In genomic region chr16:81005644-81006471, GRCh38 we compare ENCODE assay signal across 8 cellular contexts. TPM values are rescaled to one million over a fixed set of nuclear protein-coding genes. Genes with fewer than 3 reads are reported as not detected.
DNase-seq lines count a peak whose midpoint lies in the region; ATAC-seq and TF ChIP-seq lines count a peak whose summit lies in the region.

No MANE protein-coding gene starts in this region.

- H3K4me3 Mint-ChIP-seq in activated CD8-positive, alpha-beta T cell treated with anti-CD3 and anti-CD28 coated beads, Interleukin-2, amount 10 ng/mL, durations not matched to agents 7 days and 5 days = peak overlapping the region; percentile 87

- in situ Hi-C loops in ACHN (cut with HindIII; ENCODE audit: low pct_ligation_motif_present, low pct_unique_long_range_greater_than_20kb, low sequenced_read_pairs) (no loop called here), gastrocnemius medialis (cut with MboI; ENCODE audit: low sequenced_read_pairs in 4 of 4) (no loop called here)

- peaks cover 29% of the 10 kb centered on the region for H3K36me3 Mint-ChIP-seq in activated CD8-positive, alpha-beta T cell treated with anti-CD3 and anti-CD28 coated beads, Interleukin-2, amount 10 ng/mL, durations not matched to agents 7 days and 5 days (ENCODE audit: low read depth)

- H3K4me1 Mint-ChIP-seq in activated CD8-positive, alpha-beta T cell treated with anti-CD3 and anti-CD28 coated beads, Interleukin-2, amount 10 ng/mL, durations not matched to agents 7 days and 5 days (ENCODE audit: low read depth) = peaks cover 47% of the 10 kb centered on the region

- H3K4me3 ChIP-seq in H7 (ENCODE audit: insufficient read depth, low read depth, low read length) = peak overlapping the region; percentile 99
- peak overlapping the region; percentile 63 for H3K4me3 ChIP-seq in right cardiac atrium (ENCODE audit: low read length)
- H3K4me3 ChIP-seq in gastrocnemius medialis = peak overlapping the region; percentile 87 to 100 (median 98)

- H3K27me3 ChIP-seq in H7 (ENCODE audit: control insufficient read depth, insufficient read depth, low read length) (no peaks in the 10 kb centered on the region), right cardiac atrium (ENCODE audit: control insufficient read depth, insufficient read depth) (no peaks in the 10 kb centered on the region), gastrocnemius medialis (no peaks in the 10 kb centered on the region)

- H3K27ac Mint-ChIP-seq in activated CD8-positive, alpha-beta T cell treated with anti-CD3 and anti-CD28 coated beads, Interleukin-2, amount 10 ng/mL, durations not matched to agents 7 days and 5 days = peak overlapping the region; percentile 100

- no peaks in the 10 kb centered on the region for H3K27me3 Mint-ChIP-seq in activated CD8-positive, alpha-beta T cell treated with anti-CD3 and anti-CD28 coated beads, Interleukin-2, amount 10 ng/mL, durations not matched to agents 7 days and 5 days (ENCODE audit: low read depth)

- WGBS in right cardiac atrium = 12% methylated on average over 27 of the region's 27 CpGs

- POLR2A ChIA-PET in activated CD8-positive, alpha-beta T cell treated with anti-CD3 and anti-CD28 coated beads, Interleukin-2, amount 10 ng/mL, durations not matched to agents 7 days and 5 days (lab: Charles Lee) = interaction anchor here (0.8 to 1.5 kb wide), 4 partner anchors 13 to 71 kb away, joined by 3 to 5 read pairs (median 3); partner anchors contain the start of gene ATMIN

- no peak for TF ChIP-seq POLR2A in gastrocnemius medialis (IDR thresholded peaks at IDR 0.05)

- H3K27ac ChIP-seq in right cardiac atrium (ENCODE audit: low read length) (peak overlapping the region; percentile 79), gastrocnemius medialis (peak overlapping the region; percentile 95 to 100 (median 100))

- no peak for ATAC-seq in activated CD8-positive, alpha-beta T cell treated with anti-CD3 and anti-CD28 coated beads, Interleukin-2, amount 10 ng/mL, durations not matched to agents 7 days and 5 days
- ATAC-seq in right cardiac atrium (no peak), gastrocnemius medialis (no peak), esophagus mucosa (no peak), GM18498 (IDR thresholded peaks at IDR 0.05; ENCODE audit: unreplicated experiment) (no peak)

- H3K36me3 ChIP-seq in H7 (replicated peaks; ENCODE audit: control insufficient read depth, insufficient read depth, low read length) (0 out of 2 replicates have a peak, but pooled peaks cover 1% of the 10 kb centered on the region), gastrocnemius medialis (no peaks in the 10 kb centered on the region)

- CTCF ChIA-PET in activated CD8-positive, alpha-beta T cell treated with anti-CD3 and anti-CD28 coated beads, Interleukin-2, amount 10 ng/mL, durations not matched to agents 7 days and 5 days (lab: Charles Lee) = interaction anchor here (0.7 to 5.4 kb wide), 6 partner anchors 12 to 309 kb away, joined by 3 to 54 read pairs (median 9); partner anchors contain the start of genes ATMIN, C16orf46 and GAN

- H3K4me1 ChIP-seq in right cardiac atrium (ENCODE audit: control insufficient read depth, insufficient read depth, low read length) = peaks cover 6% of the 10 kb centered on the region
- peaks cover 33 to 35% of the 10 kb centered on the region in 2 donors for H3K4me1 ChIP-seq in gastrocnemius medialis

- H3K9me3 ChIP-seq in right cardiac atrium (ENCODE audit: control insufficient read depth, low read length) (no peaks in the 10 kb centered on the region), gastrocnemius medialis (no peaks in the 10 kb centered on the region)

- no peaks in the 10 kb centered on the region for H3K9me3 Mint-ChIP-seq in activated CD8-positive, alpha-beta T cell treated with anti-CD3 and anti-CD28 coated beads, Interleukin-2, amount 10 ng/mL, durations not matched to agents 7 days and 5 days (ENCODE audit: insufficient read depth)

- peak; percentile 71 for DNase-seq in ACHN
- DNase-seq in H7 = no peak
- DNase-seq in activated CD8-positive, alpha-beta T cell treated with anti-CD3 and anti-CD28 coated beads, Interleukin-2, amount 10 ng/mL, durations not matched to agents 7 days and 5 days = no peak
- DNase-seq in right cardiac atrium = peak in 1 of 3 donors; percentile 35
- peak in 1 of 2 donors; percentile 48 for DNase-seq in gastrocnemius medialis
- no peak for DNase-seq in NOMO-1 treated with dmso at 0.1 percent for 144 hours (lab: John Stamatoyannopoulos, UW; ENCODE audit: unreplicated experiment)

- intact Hi-C loops in right cardiac atrium (cut with DNase I) (no loop called here), gastrocnemius medialis (cut with DNase I; ENCODE audit: low total_unique reads) (loop anchor here (1.0 to 10.0 kb wide), 4 partner anchors 73 to 309 kb away; partner anchors contain the start of genes GAN and GCSH)

- TF ChIP-seq CTCF in gastrocnemius medialis (IDR thresholded peaks at IDR 0.05 in 4 of 5, conservative IDR thresholded peaks at IDR 0.05 in 1 of 5) = no peak

RNA-seq across cellular contexts. Expression of gene CMC2, which starts 0.8 kb away (rescaled TPM):
- total RNA-seq in H7 (2014; rRNA removed; shearing (Covaris generic)) = 83.3 and 84.0 TPM in 2 replicates
- 100 to 1,000 TPM in 1 of 2 experiments, 10 to 100 TPM in 1; 95.9 to 108 TPM for total RNA-seq in activated CD8-positive, alpha-beta T cell treated with anti-CD3 and anti-CD28 coated beads, Interleukin-2, amount 10 ng/mL, durations not matched to agents 7 days and 5 days
- total RNA-seq in right cardiac atrium = 100 to 1,000 TPM; 117 to 127 (median 125) TPM
- 342 TPM for polyA plus RNA-seq in right cardiac atrium
- total RNA-seq in gastrocnemius medialis = 10 to 100 TPM; 78.8 to 89.1 (median 82.7) TPM
- 36.3 TPM for total RNA-seq in esophagus mucosa

RNA-seq across cellular contexts. Expression of gene CENPN, which starts 1.2 kb away (rescaled TPM):
- total RNA-seq in H7 (2014; rRNA removed; shearing (Covaris generic)) = 59.5 and 64.2 TPM in 2 replicates
- 10 to 100 TPM; 65.2 to 67.2 TPM for total RNA-seq in activated CD8-positive, alpha-beta T cell treated with anti-CD3 and anti-CD28 coated beads, Interleukin-2, amount 10 ng/mL, durations not matched to agents 7 days and 5 days
- total RNA-seq in right cardiac atrium = 10 to 100 TPM in 1 of 4 donors, 1 to 10 TPM in 3; 6.4 to 11.8 (median 7.9) TPM
- 4.9 TPM for polyA plus RNA-seq in right cardiac atrium
- total RNA-seq in gastrocnemius medialis = 10 to 100 TPM in 1 of 4 donors, 1 to 10 TPM in 3; 5.2 to 10.9 (median 7.5) TPM
- total RNA-seq in esophagus mucosa = 17.6 TPM

RNA-seq across cellular contexts. Expression of gene ATMIN, which starts 29.8 kb away (rescaled TPM):
- 54.8 and 59.7 TPM in 2 replicates for total RNA-seq in H7 (2014; rRNA removed; shearing (Covaris generic))
- 10 to 100 TPM; 23.3 to 27.0 TPM for total RNA-seq in activated CD8-positive, alpha-beta T cell treated with anti-CD3 and anti-CD28 coated beads, Interleukin-2, amount 10 ng/mL, durations not matched to agents 7 days and 5 days
- total RNA-seq in right cardiac atrium (10 to 100 TPM; 19.9 to 25.7 (median 22.1) TPM), gastrocnemius medialis (10 to 100 TPM; 31.1 to 37.1 (median 35.2) TPM), esophagus mucosa (30.1 TPM)
- 9.4 TPM for polyA plus RNA-seq in right cardiac atrium
